ENCODE assay signal across 8 cellular contexts in the genomic region with DNA sequence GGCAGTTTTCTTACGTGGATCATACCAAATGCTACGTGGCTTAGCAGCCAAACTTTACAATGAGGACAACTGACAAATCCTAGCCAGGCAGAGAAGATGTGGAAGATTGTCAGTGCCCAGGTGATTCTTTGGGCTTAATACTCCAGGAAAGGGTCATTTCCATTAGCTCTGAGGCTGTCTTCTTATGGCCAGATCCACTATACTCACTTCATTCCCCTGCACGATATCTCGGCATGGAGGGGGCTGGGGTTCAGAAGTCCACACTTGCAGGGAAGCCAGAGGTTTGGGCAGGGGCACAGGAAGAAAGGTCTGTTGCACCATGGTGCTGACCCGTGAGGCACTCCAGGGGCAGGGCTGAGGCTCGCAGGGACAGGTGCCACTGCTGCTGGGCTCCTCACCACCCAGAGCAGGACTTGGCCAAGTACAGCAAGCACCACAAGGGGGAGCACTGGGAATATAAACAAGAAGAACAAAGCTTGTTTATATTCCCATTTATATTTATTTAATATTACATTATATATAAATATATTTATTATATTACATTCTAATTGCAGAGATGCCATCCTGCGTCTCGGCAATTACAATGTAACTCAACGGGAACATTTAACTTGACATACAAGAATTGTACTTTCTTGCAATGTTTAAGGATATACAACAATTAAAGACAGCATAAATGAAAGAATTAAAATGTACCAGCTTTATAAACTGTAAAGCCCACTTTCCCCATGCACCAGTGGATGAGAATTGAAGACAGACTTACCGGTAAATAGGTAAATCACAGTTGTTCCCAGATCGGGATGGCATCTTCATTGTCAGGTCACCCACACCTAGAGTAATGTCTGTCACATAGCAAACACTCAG. TPM values are rescaled to one million over a fixed set of nuclear protein-coding genes. Genes with fewer than 3 reads are reported as not detected.
DNase-seq lines count a peak whose midpoint lies in the region; ATAC-seq and TF ChIP-seq lines count a peak whose summit lies in the region.

No MANE protein-coding gene starts in this region.

- no peak overlapping the region for H3K27ac ChIP-seq in liver (ENCODE audit: low read depth in 1 of 2, low read length in 2 of 2)

- ATAC-seq in HG02642 (IDR thresholded peaks at IDR 0.05; ENCODE audit: poor library complexity, unreplicated experiment), result peak; percentile 64

- TF ChIP-seq CTCF in liver (IDR thresholded peaks at IDR 0.05; ENCODE audit: low read depth, low read length, missing input control), result peak; percentile 61

- no peaks in the 10 kb centered on the region for H3K36me3 ChIP-seq in liver (ENCODE audit: control insufficient read depth in 4 of 4, insufficient read depth in 3 of 4, low read depth in 1 of 4, low read length in 3 of 4)

- DNase-seq in DMS53 treated with DMSO at 0.1 percent for 48 hours (lab: John Stamatoyannopoulos, UW; ENCODE audit: unreplicated experiment) (peak; percentile 87), NCI-H345 treated with DMSO at 0.1 percent for 48 hours (lab: John Stamatoyannopoulos, UW; ENCODE audit: unreplicated experiment) (peak; percentile 54), cerebellum (ENCODE audit: low spot score) (peak; percentile 13), COLO829 (ENCODE audit: low spot score) (no peak)
- DNase-seq in activated CD4-positive, alpha-beta T cell treated with anti-CD3 and anti-CD28 coated beads for 24 hours (ENCODE audit: low read depth in 2 of 2), result peak; percentile 41 to 53
- peak in 2 of 3 donors; percentile 5 to 17 for DNase-seq in stimulated activated CD4-positive, alpha-beta T cell treated with anti-CD3 and anti-CD28 coated beads, TNF-alpha, amount 100 ng/mL, for 1 hour (ENCODE audit: low read depth in 3 of 3, low spot score in 1 of 3)

- H3K4me3 ChIP-seq in liver (ENCODE audit: low read depth in 1 of 3, low read length in 3 of 3), result no peak overlapping the region

- H3K9ac ChIP-seq in liver (ENCODE audit: low read depth in 1 of 2, low read length in 2 of 2), result no peak overlapping the region

- no peaks in the 10 kb centered on the region for H3K9me3 ChIP-seq in liver (ENCODE audit: control insufficient read depth in 4 of 4, low read length in 3 of 4)

- peak; percentile 67 to 78 for TF ChIP-seq RAD21 in liver (IDR thresholded peaks at IDR 0.05)

- no peaks in the 10 kb centered on the region for H3K27me3 ChIP-seq in liver (ENCODE audit: control insufficient read depth in 4 of 4, insufficient read depth in 4 of 4, low read length in 3 of 4)

- peaks cover 0 to 3% (median 1%) of the 10 kb centered on the region in 4 donors for H3K4me1 ChIP-seq in liver (ENCODE audit: control insufficient read depth in 4 of 4, insufficient read depth in 4 of 4, low read length in 3 of 4)

- WGBS in liver, result 53% methylated on average over 11 of the region's 11 CpGs

TF ChIP-seq in liver, 16 proteins besides CTCF, POLR2A, EP300 and RAD21:
- TF ChIP-seq RXRA (IDR thresholded peaks at IDR 0.05) (no peak), HNF4A (conservative IDR thresholded peaks at IDR 0.05) (no peak), NR2F2 (IDR thresholded peaks at IDR 0.05) (no peak)
TF ChIP-seq in liver: peak in this region for 0.

RNA-seq across cellular contexts. Expression of gene CLUL1, which starts 27.2 kb away (rescaled TPM):
- total RNA-seq in cerebellum (21.1 TPM), liver (not detected)
- under 1 TPM; 0.09 to 0.31 TPM for polyA plus RNA-seq in liver

RNA-seq across cellular contexts. Expression of gene TYMS, which starts 33.5 kb away (rescaled TPM):
- total RNA-seq in cerebellum, result 16.2 TPM
- 10 to 100 TPM in 1 of 2 donors, under 1 TPM in 1; 0.25 to 77.4 TPM for total RNA-seq in liver
- polyA plus RNA-seq in liver, result 1 to 10 TPM; 1.7 to 9.0 TPM

RNA-seq across cellular contexts. Expression of gene CETN1, which starts 43.8 kb away (rescaled TPM):
- total RNA-seq in cerebellum (not detected), liver (not detected)
- polyA plus RNA-seq in liver, result not detected

Comparison
In these comparisons a context has a peak if more than half of its experiments do, and no peak if none do; other contexts are left out.
1. RNA of gene CLUL1, which starts 27.2 kb away (total RNA-seq): 21.1 TPM in cerebellum (single experiment); not detected in liver; every median in the first group is over 10 times any median in the second.